Comparison of ENCODE assay signal across 10 cellular contexts in genomic region chr21:37503848-37504467, GRCh38.
A peak's percentile ranks its signal among the peaks of the same experiment; 100 is the strongest.
DNase-seq lines count a peak whose midpoint lies in the region; ATAC-seq and TF ChIP-seq lines count a peak whose summit lies in the region.
"Had no signal": no experiment of that assay in that cellular context is flagged by ENCODE, and none has a peak within 500 bp of the region (broad histone marks: within the 10 kb centered on the region; RNA-seq: fewer than 3 reads in every experiment).

No MANE protein-coding gene starts in this region.

- H3K27ac Mint-ChIP-seq in T-helper 2 cell treated with Interferon-gamma antibody and Interleukin-4, amounts not matched to agents 5 μg/mL and 100 μg/mL, for 36 hours: peak overlapping the region; percentile 43

- in situ Hi-C loops in gastrocnemius medialis (cut with MboI; ENCODE audit: low sequenced_read_pairs in 4 of 4): no loop called here

- H3K36me3 Mint-ChIP-seq in T-helper 2 cell treated with Interferon-gamma antibody and Interleukin-4, amounts not matched to agents 5 μg/mL and 100 μg/mL, for 36 hours (ENCODE audit: low read depth): peaks cover 52% of the 10 kb centered on the region

- no peak overlapping the region for H3K4me3 Mint-ChIP-seq in T-helper 2 cell treated with Interferon-gamma antibody and Interleukin-4, amounts not matched to agents 5 μg/mL and 100 μg/mL, for 36 hours

- peaks cover 10% of the 10 kb centered on the region for H3K9me3 Mint-ChIP-seq in T-helper 2 cell treated with Interferon-gamma antibody and Interleukin-4, amounts not matched to agents 5 μg/mL and 100 μg/mL, for 36 hours

- H3K9me3 ChIP-seq in ectodermal cell (ENCODE audit: control insufficient read depth, low read length) (no peaks in the 10 kb centered on the region), gastrocnemius medialis (no peaks in the 10 kb centered on the region)

- peak; percentile 11 for DNase-seq in T-helper 2 cell treated with Interferon-gamma antibody and Interleukin-4, amounts not matched to agents 5 μg/mL and 100 μg/mL, for 36 hours (ENCODE audit: low spot score)
- no peak for DNase-seq in T-helper 2 cell
- peak; percentile 56 for DNase-seq in RKO (ENCODE audit: low spot score)
- peak; percentile 45 for DNase-seq in pulmonary artery endothelial cell (ENCODE audit: low read depth, low spot score)
- no peak for DNase-seq in gastrocnemius medialis
- DNase-seq in NCI-H524 treated with DMSO at 0.1 percent for 48 hours (lab: John Stamatoyannopoulos, UW): no peak
- DNase-seq: NCI-H1436 treated with DMSO at 0.1 percent for 48 hours, RPMI8226 had no signal

- peaks cover 33% of the 10 kb centered on the region for H3K36me3 ChIP-seq in ectodermal cell (ENCODE audit: control insufficient read depth, insufficient read depth, low read length)
- peaks cover 0 to 41% of the 10 kb centered on the region in 2 donors for H3K36me3 ChIP-seq in gastrocnemius medialis

- no peaks in the 10 kb centered on the region for H3K27me3 Mint-ChIP-seq in T-helper 2 cell treated with Interferon-gamma antibody and Interleukin-4, amounts not matched to agents 5 μg/mL and 100 μg/mL, for 36 hours (ENCODE audit: low read depth)

- no peak for TF ChIP-seq CTCF in gastrocnemius medialis (IDR thresholded peaks at IDR 0.05 in 4 of 5, conservative IDR thresholded peaks at IDR 0.05 in 1 of 5)

- H3K27ac ChIP-seq in ectodermal cell (ENCODE audit: insufficient read depth, low read depth, low read length, poor library complexity, severe bottlenecking) (peak overlapping the region; percentile 53), gastrocnemius medialis (no peak overlapping the region)

- intact Hi-C loops in gastrocnemius medialis (cut with DNase I; ENCODE audit: low total_unique reads): no loop called here

- H3K4me3 ChIP-seq in ectodermal cell (ENCODE audit: insufficient read depth, low read depth, low read length) (no peak overlapping the region), gastrocnemius medialis (no peak overlapping the region)

- 86 to 94% methylated on average over 5 of the region's 5 CpGs for WGBS in ectodermal cell, 2 experiments

- H3K27me3 ChIP-seq in ectodermal cell (ENCODE audit: control insufficient read depth, insufficient read depth, low read length, poor library complexity, severe bottlenecking) (no peaks in the 10 kb centered on the region), gastrocnemius medialis (no peaks in the 10 kb centered on the region)

- H3K4me1 ChIP-seq in ectodermal cell (ENCODE audit: control insufficient read depth, insufficient read depth, low read length) (no peaks in the 10 kb centered on the region), gastrocnemius medialis (no peaks in the 10 kb centered on the region)

- no peak for TF ChIP-seq POLR2A in gastrocnemius medialis (IDR thresholded peaks at IDR 0.05)

- ATAC-seq in gastrocnemius medialis (no peak), GM21825 (IDR thresholded peaks at IDR 0.05; ENCODE audit: unreplicated experiment) (no peak)

- H3K4me1 Mint-ChIP-seq in T-helper 2 cell treated with Interferon-gamma antibody and Interleukin-4, amounts not matched to agents 5 μg/mL and 100 μg/mL, for 36 hours (ENCODE audit: low read depth): peaks cover 13% of the 10 kb centered on the region

Comparison
In these comparisons a context has a peak if more than half of its experiments do, and no peak if none do; other contexts are left out.
1. DNase-seq: peak in T-helper 2 cell treated with Interferon-gamma antibody and Interleukin-4, amounts not matched to agents 5 μg/mL and 100 μg/mL, for 36 hours (single experiment), RKO (single experiment) and pulmonary artery endothelial cell (single experiment); none in T-helper 2 cell (0 of 5), gastrocnemius medialis (0 of 2) and NCI-H524 treated with DMSO at 0.1 percent for 48 hours (single experiment).